Comparison of ENCODE assay signal across 14 cellular contexts in genomic region chr1:1199961-1200875, GRCh38. TPM values are rescaled to one million over a fixed set of nuclear protein-coding genes. Genes with fewer than 3 reads are reported as not detected.
A peak's percentile ranks its signal among the peaks of the same experiment; 100 is the strongest.
DNase-seq lines count a peak whose midpoint lies in the region; ATAC-seq, FAIRE-seq and TF ChIP-seq lines count a peak whose summit lies in the region.
"Had no signal": no experiment of that assay in that cellular context is flagged by ENCODE, and none has a peak within 500 bp of the region (broad histone marks: within the 10 kb centered on the region; RNA-seq: fewer than 3 reads in every experiment).

No MANE protein-coding gene starts in this region.

- no peak for TF ChIP-seq POLR2A in gastrocnemius medialis (IDR thresholded peaks at IDR 0.05)

- H3K27ac ChIP-seq in CD8-positive, alpha-beta T cell (ENCODE audit: low read depth, low read length): no peak overlapping the region
- no peak overlapping the region for H3K27ac ChIP-seq in OCI-LY3 (ENCODE audit: low read length)
- no peak overlapping the region for H3K27ac ChIP-seq in neuronal stem cell (replicated peaks; ENCODE audit: low read length)
- H3K27ac ChIP-seq in caudate nucleus (ENCODE audit: low read depth, low read length): no peak overlapping the region
- H3K27ac ChIP-seq in gastrocnemius medialis: peak overlapping the region in 1 of 4 donors; percentile 21
- H3K27ac ChIP-seq: colonic mucosa had no signal

- H2BK12ac ChIP-seq in neuronal stem cell (ENCODE audit: low read length): peak overlapping the region; percentile 58

- H3K4me3 ChIP-seq in CD8-positive, alpha-beta T cell (ENCODE audit: low read depth, low read length): no peak overlapping the region
- H3K4me3 ChIP-seq in OCI-LY3 (ENCODE audit: low read length): peak overlapping the region; percentile 71
- H3K4me3 ChIP-seq in neuronal stem cell (ENCODE audit: low read length in 2 of 2): no peak overlapping the region
- H3K4me3 ChIP-seq in gastrocnemius medialis: peak overlapping the region in 2 of 4 donors; percentile 35 to 50

- no CpG with 5 or more reads among the region's 31 CpGs for WGBS in neuronal stem cell (ENCODE audit: extremely low coverage in 2 of 2, insufficient read length in 2 of 2, insufficient replicate concordance in 1 of 2), 2 donors

- H4K8ac ChIP-seq in neuronal stem cell (ENCODE audit: low read depth, low read length): no peak overlapping the region

- no peak for TF ChIP-seq CTCF in CD8-positive, alpha-beta T cell (IDR thresholded peaks at IDR 0.05)
- no peak for TF ChIP-seq CTCF in OCI-LY3 (IDR thresholded peaks at IDR 0.05; ENCODE audit: low read depth, low read length)
- no peak for TF ChIP-seq CTCF in gastrocnemius medialis (IDR thresholded peaks at IDR 0.05 in 4 of 5, conservative IDR thresholded peaks at IDR 0.05 in 1 of 5)

- peak overlapping the region; percentile 52 for H3K9ac ChIP-seq in OCI-LY3 (ENCODE audit: low read length)
- H3K9ac ChIP-seq in neuronal stem cell (ENCODE audit: low read depth, low read length, poor library complexity): peak overlapping the region; percentile 53

- H2BK5ac ChIP-seq in neuronal stem cell (ENCODE audit: low read length): no peak overlapping the region

- peak overlapping the region; percentile 85 for H3K18ac ChIP-seq in neuronal stem cell (ENCODE audit: low read length)

- CTCF ChIA-PET in CD8-positive, alpha-beta T cell (lab: Charles Lee): interaction anchor here (0.5 to 1.0 kb wide), 2 partner anchors 25 to 98 kb away, joined by 3 to 4 read pairs; no protein-coding TSS in a partner anchor

- no peaks in the 10 kb centered on the region for H3K27me3 ChIP-seq in CD8-positive, alpha-beta T cell (ENCODE audit: insufficient read depth, low read length)
- H3K27me3 ChIP-seq in OCI-LY3 (ENCODE audit: low read depth, low read length): peaks cover 8% of the 10 kb centered on the region
- peaks cover 0 to 18% (median 7%) of the 10 kb centered on the region in 3 experiments for H3K27me3 ChIP-seq in neuronal stem cell (ENCODE audit: control insufficient read depth in 3 of 3, insufficient read depth in 3 of 3, low read depth in 1 of 3, low read length in 3 of 3)
- peaks cover 11 to 13% (median 11%) of the 10 kb centered on the region in 3 donors for H3K27me3 ChIP-seq in gastrocnemius medialis
- H3K27me3 ChIP-seq: uterus had no signal

- H3K4me1 Mint-ChIP-seq in CD8-positive, alpha-beta T cell (ENCODE audit: low read depth): peaks cover 3% of the 10 kb centered on the region
- peaks cover 20% of the 10 kb centered on the region for H3K4me1 Mint-ChIP-seq in dendritic cell treated with granulocyte-macrophage colony-stimulating factor and Interleukin-4, amounts not matched to agents 40 ng/mL and 50 ng/mL, for 4 days (ENCODE audit: low read depth)

- peak overlapping the region; percentile 86 for H3K4ac ChIP-seq in neuronal stem cell (ENCODE audit: low read length)

- peak overlapping the region; percentile 99 for H2AK5ac ChIP-seq in neuronal stem cell (ENCODE audit: low read depth, low read length)

- DNase-seq in CD8-positive, alpha-beta T cell: peak in 1 of 7 experiments; percentile 9
- DNase-seq in neuronal stem cell (ENCODE audit: low spot score) (no peak), caudate nucleus (lab: John Stamatoyannopoulos, UW) (no peak), gastrocnemius medialis (no peak), GM19239 (ENCODE audit: insufficient read length, low spot score) (no peak), NCI-H1436 treated with DMSO at 0.1 percent for 48 hours (lab: John Stamatoyannopoulos, UW) (no peak)
- DNase-seq: colonic mucosa, hippocampal formation, NCI-H2081, SHP77, uterus had no signal

- no peaks in the 10 kb centered on the region for H3K79me2 ChIP-seq in OCI-LY3 (ENCODE audit: low read length)

- peaks cover 7% of the 10 kb centered on the region for H3K4me1 ChIP-seq in CD8-positive, alpha-beta T cell (ENCODE audit: insufficient read depth, low read length)
- H3K4me1 ChIP-seq in OCI-LY3 (ENCODE audit: low read length) (no peaks in the 10 kb centered on the region), neuronal stem cell (ENCODE audit: control insufficient read depth in 2 of 2, insufficient read depth in 1 of 2, low read depth in 1 of 2, low read length in 2 of 2) (peaks cover 3 to 14% of the 10 kb centered on the region in 2 donors), gastrocnemius medialis (no peaks in the 10 kb centered on the region)
- H3K4me1 ChIP-seq: colonic mucosa had no signal

- H3K14ac ChIP-seq in neuronal stem cell (ENCODE audit: low read length): no peak overlapping the region

- no peak overlapping the region for H4K91ac ChIP-seq in neuronal stem cell (ENCODE audit: low read depth, low read length, poor library complexity)

- no peak for FAIRE-seq in GM19239 (lab: Jason Lieb, UNC)

- no peak overlapping the region for H2BK120ac ChIP-seq in neuronal stem cell (ENCODE audit: low read depth, low read length)

- no peaks in the 10 kb centered on the region for H4K20me1 ChIP-seq in OCI-LY3 (ENCODE audit: insufficient read depth, low read length)

- H3K4me3 Mint-ChIP-seq in CD8-positive, alpha-beta T cell: peak overlapping the region; percentile 55
- H3K4me3 Mint-ChIP-seq in dendritic cell treated with granulocyte-macrophage colony-stimulating factor and Interleukin-4, amounts not matched to agents 40 ng/mL and 50 ng/mL, for 4 days: peak overlapping the region; percentile 50

- H3K4me2 ChIP-seq in OCI-LY3 (ENCODE audit: low read length): peak overlapping the region; percentile 65
- peak overlapping the region; percentile 83 for H3K4me2 ChIP-seq in neuronal stem cell (ENCODE audit: insufficient read depth, low read length, poor library complexity, severe bottlenecking)

- POLR2A ChIA-PET in CD8-positive, alpha-beta T cell (lab: Charles Lee): no interaction called here

- H3K36me3 ChIP-seq in CD8-positive, alpha-beta T cell (ENCODE audit: insufficient read depth, low read length): no peaks in the 10 kb centered on the region
- H3K36me3 ChIP-seq in OCI-LY3 (replicated peaks; ENCODE audit: low read depth, low read length) (no peaks in the 10 kb centered on the region), neuronal stem cell (replicated peaks in 1 of 2; ENCODE audit: control insufficient read depth in 2 of 2, insufficient read depth in 2 of 2, low read length in 2 of 2) (no peaks in the 10 kb centered on the region), gastrocnemius medialis (no peaks in the 10 kb centered on the region)
- H3K36me3 ChIP-seq: colonic mucosa, uterus had no signal

- intact Hi-C loops in CD8-positive, alpha-beta T cell (cut with DNase I, micrococcal nuclease): loop anchor here in 1 of 2 experiments (5.0 kb wide), 1 partner anchor 692 kb away; the partner anchor contains the start of gene GNB1
- intact Hi-C loops in dendritic cell treated with granulocyte-macrophage colony-stimulating factor and Interleukin-4, amounts not matched to agents 40 ng/mL and 50 ng/mL, for 4 days (cut with micrococcal nuclease): no loop called here
- intact Hi-C loops in gastrocnemius medialis (cut with DNase I; ENCODE audit: low total_unique reads): loop anchor here (10.0 kb wide), 1 partner anchor 65 kb away; no protein-coding TSS in a partner anchor

- in situ Hi-C loops in gastrocnemius medialis (cut with MboI; ENCODE audit: low sequenced_read_pairs in 4 of 4): no loop called here

- no peak overlapping the region for H2AFZ ChIP-seq in OCI-LY3 (ENCODE audit: low read depth, low read length)
- peak overlapping the region; percentile 93 for H2AFZ ChIP-seq in neuronal stem cell (ENCODE audit: low read length)

- no peaks in the 10 kb centered on the region for H3K36me3 Mint-ChIP-seq in CD8-positive, alpha-beta T cell
- no peaks in the 10 kb centered on the region for H3K36me3 Mint-ChIP-seq in dendritic cell treated with granulocyte-macrophage colony-stimulating factor and Interleukin-4, amounts not matched to agents 40 ng/mL and 50 ng/mL, for 4 days (ENCODE audit: low read depth)

- no peaks in the 10 kb centered on the region for H3K27me3 Mint-ChIP-seq in CD8-positive, alpha-beta T cell (ENCODE audit: low read depth)
- H3K27me3 Mint-ChIP-seq in dendritic cell treated with granulocyte-macrophage colony-stimulating factor and Interleukin-4, amounts not matched to agents 40 ng/mL and 50 ng/mL, for 4 days: peaks cover 50% of the 10 kb centered on the region

- peaks cover under 1% of the 10 kb centered on the region for H3K9me3 Mint-ChIP-seq in CD8-positive, alpha-beta T cell
- peaks cover 4% of the 10 kb centered on the region for H3K9me3 Mint-ChIP-seq in dendritic cell treated with granulocyte-macrophage colony-stimulating factor and Interleukin-4, amounts not matched to agents 40 ng/mL and 50 ng/mL, for 4 days

- H3K9me3 ChIP-seq in CD8-positive, alpha-beta T cell (ENCODE audit: low read length): no peaks in the 10 kb centered on the region
- no peaks in the 10 kb centered on the region for H3K9me3 ChIP-seq in OCI-LY3 (ENCODE audit: insufficient read depth, low read length)
- H3K9me3 ChIP-seq in neuronal stem cell (replicated peaks in 1 of 2; ENCODE audit: control insufficient read depth in 2 of 2, insufficient read depth in 1 of 2, low read depth in 1 of 2, low read length in 2 of 2): no peaks in the 10 kb centered on the region
- H3K9me3 ChIP-seq in gastrocnemius medialis: no peaks in the 10 kb centered on the region
- H3K9me3 ChIP-seq: colonic mucosa, uterus had no signal

- H3K23ac ChIP-seq in neuronal stem cell (ENCODE audit: low read depth, low read length, poor library complexity): peak overlapping the region; percentile 83

- H3K79me1 ChIP-seq in neuronal stem cell (ENCODE audit: low read depth, low read length): no peaks in the 10 kb centered on the region

- ATAC-seq in CD8-positive, alpha-beta T cell: no peak
- no peak for ATAC-seq in gastrocnemius medialis

- peak overlapping the region; percentile 69 for H3K27ac Mint-ChIP-seq in CD8-positive, alpha-beta T cell
- peak overlapping the region; percentile 58 for H3K27ac Mint-ChIP-seq in dendritic cell treated with granulocyte-macrophage colony-stimulating factor and Interleukin-4, amounts not matched to agents 40 ng/mL and 50 ng/mL, for 4 days

- H2BK15ac ChIP-seq in neuronal stem cell (ENCODE audit: low read length): peak overlapping the region; percentile 83

RNA-seq across cellular contexts. Expression of gene TNFRSF18, which starts 6.2 kb away (rescaled TPM):
- total RNA-seq in CD8-positive, alpha-beta T cell: 1 to 10 TPM; 4.2 to 4.6 TPM
- 0.21 TPM for polyA plus RNA-seq in neuronal stem cell (2013, experiment 1 of 2)
- polyA plus RNA-seq in neuronal stem cell (2013, experiment 2 of 2): 0.36 TPM
- total RNA-seq in gastrocnemius medialis: not detected

RNA-seq across cellular contexts. Expression of gene TNFRSF4, which starts 13.7 kb away (rescaled TPM):
- total RNA-seq in CD8-positive, alpha-beta T cell: 1 to 10 TPM; 2.4 to 3.2 TPM
- 0.06 TPM for polyA plus RNA-seq in neuronal stem cell (2013, experiment 1 of 2)
- polyA plus RNA-seq in neuronal stem cell (2013, experiment 2 of 2): 0.08 TPM
- 1 to 10 TPM in 1 of 4 donors, under 1 TPM in 2, not detected in 1; 0.42 to 2.1 (median 0.46) TPM for total RNA-seq in gastrocnemius medialis
- total RNA-seq: Daoy had no signal

RNA-seq across cellular contexts. Expression of gene TTLL10, which starts 26.5 kb away (rescaled TPM):
- total RNA-seq in CD8-positive, alpha-beta T cell: not detected
- 1.3 TPM for polyA plus RNA-seq in neuronal stem cell (2013, experiment 1 of 2)
- 1.3 TPM for polyA plus RNA-seq in neuronal stem cell (2013, experiment 2 of 2)
- total RNA-seq in gastrocnemius medialis: under 1 TPM in 2 of 4 donors, not detected in 2; 0.13 to 0.16 TPM
- total RNA-seq: Daoy had no signal

RNA-seq across cellular contexts. Expression of gene SDF4, which starts 31.6 kb away (rescaled TPM):
- total RNA-seq in CD8-positive, alpha-beta T cell: 10 to 100 TPM; 66.6 to 70.3 TPM
- polyA plus RNA-seq in neuronal stem cell (2013, experiment 1 of 2): 62.8 TPM
- 64.4 TPM for polyA plus RNA-seq in neuronal stem cell (2013, experiment 2 of 2)
- total RNA-seq in gastrocnemius medialis: 10 to 100 TPM; 51.0 to 94.2 (median 79.4) TPM

RNA-seq across cellular contexts. Expression of gene B3GALT6, which starts 31.8 kb away (rescaled TPM):
- total RNA-seq in CD8-positive, alpha-beta T cell: 1 to 10 TPM; 5.5 to 5.6 TPM
- 24.2 TPM for polyA plus RNA-seq in neuronal stem cell (2013, experiment 1 of 2)
- 23.9 TPM for polyA plus RNA-seq in neuronal stem cell (2013, experiment 2 of 2)
- total RNA-seq in gastrocnemius medialis: 10 to 100 TPM in 3 of 4 donors, 1 to 10 TPM in 1; 8.5 to 32.8 (median 20.6) TPM
